ENCODE assay signal across 22 cellular contexts in the genomic region with DNA sequence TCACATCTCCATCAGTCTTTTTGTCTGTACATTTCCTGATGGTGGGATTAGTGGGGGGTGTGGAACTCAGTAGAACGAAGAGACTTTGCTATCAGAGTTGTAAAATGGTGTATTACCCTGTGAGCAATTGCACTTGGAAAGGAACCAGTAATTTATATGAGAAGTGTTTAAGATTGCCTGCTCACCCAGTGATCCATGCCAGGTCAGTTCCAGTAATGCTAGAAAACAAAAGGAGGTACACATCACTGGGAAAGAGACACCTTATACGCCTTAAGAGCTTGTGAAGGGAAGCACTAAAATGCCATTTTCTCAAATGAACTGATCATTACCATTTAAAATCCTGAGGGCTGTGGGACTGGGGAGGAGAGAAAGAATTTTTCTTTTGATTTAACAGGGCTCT. TPM values are rescaled to one million over a fixed set of nuclear protein-coding genes. Genes with fewer than 3 reads are reported as not detected.
DNase-seq lines count a peak whose midpoint lies in the region; FAIRE-seq and TF ChIP-seq lines count a peak whose summit lies in the region.
"Had no signal": no experiment of that assay in that cellular context is flagged by ENCODE, and none has a peak within 500 bp of the region (broad histone marks: within the 10 kb centered on the region; RNA-seq: fewer than 3 reads in every experiment).

No MANE protein-coding gene starts in this region.

- no peak for TF ChIP-seq CTCF in Calu3 (IDR thresholded peaks at IDR 0.05; ENCODE audit: unreplicated experiment)

- BruUV-seq in Calu3 (replicated peaks; lab: Mats Ljungman, UMichigan): no TSS peak

- CTCF ChIA-PET in Calu3 (lab: Charles Lee): no interaction called here

- intact Hi-C loops in activated CD4-positive, alpha-beta T cell treated with anti-CD3 and anti-CD28 coated beads, Interleukin-2, amount 10 ng/mL, durations not matched to agents 24 days and 14 days (cut with micrococcal nuclease): no loop called here
- intact Hi-C loops in Calu3 (cut with micrococcal nuclease; ENCODE audit: unreplicated experiment): no loop called here

- H3K36me3 Mint-ChIP-seq in activated CD4-positive, alpha-beta T cell treated with anti-CD3 and anti-CD28 coated beads, Interleukin-2, amount 10 ng/mL, durations not matched to agents 24 days and 14 days (ENCODE audit: low read depth): no peaks in the 10 kb centered on the region
- H3K36me3 Mint-ChIP-seq in Calu3 (ENCODE audit: insufficient read depth, unreplicated experiment): no peaks in the 10 kb centered on the region
- H3K36me3 Mint-ChIP-seq: IgD-negative memory B cell; naive thymus-derived CD4-positive, alpha-beta T cell had no signal

- H3K4me3 Mint-ChIP-seq in activated CD4-positive, alpha-beta T cell treated with anti-CD3 and anti-CD28 coated beads, Interleukin-2, amount 10 ng/mL, durations not matched to agents 24 days and 14 days: no peak overlapping the region
- no peak overlapping the region for H3K4me3 Mint-ChIP-seq in Calu3 (ENCODE audit: low read depth, unreplicated experiment)
- H3K4me3 Mint-ChIP-seq: activated T-cell treated with anti-CD3 and anti-CD28 coated beads, Interleukin-2, amount 50 U/mL, for 24 hours; IgD-negative memory B cell; naive thymus-derived CD4-positive, alpha-beta T cell had no signal

- FAIRE-seq in urothelium cell line (lab: Jason Lieb, UNC): no peak
- FAIRE-seq: GM19239 had no signal

- no peak overlapping the region for H3K27ac Mint-ChIP-seq in activated CD4-positive, alpha-beta T cell treated with anti-CD3 and anti-CD28 coated beads, Interleukin-2, amount 10 ng/mL, durations not matched to agents 24 days and 14 days
- no peak overlapping the region for H3K27ac Mint-ChIP-seq in Calu3 (ENCODE audit: unreplicated experiment)
- H3K27ac Mint-ChIP-seq: activated T-cell treated with anti-CD3 and anti-CD28 coated beads, Interleukin-2, amount 50 U/mL, for 24 hours; IgD-negative memory B cell; naive thymus-derived CD4-positive, alpha-beta T cell had no signal

- H3K4me1 Mint-ChIP-seq in activated CD4-positive, alpha-beta T cell treated with anti-CD3 and anti-CD28 coated beads, Interleukin-2, amount 10 ng/mL, durations not matched to agents 24 days and 14 days: peaks cover 3% of the 10 kb centered on the region
- H3K4me1 Mint-ChIP-seq in Calu3 (ENCODE audit: low read depth, unreplicated experiment): no peaks in the 10 kb centered on the region
- H3K4me1 Mint-ChIP-seq: IgD-negative memory B cell had no signal

- no peaks in the 10 kb centered on the region for H3K9me3 Mint-ChIP-seq in activated CD4-positive, alpha-beta T cell treated with anti-CD3 and anti-CD28 coated beads, Interleukin-2, amount 10 ng/mL, durations not matched to agents 24 days and 14 days
- no peaks in the 10 kb centered on the region for H3K9me3 Mint-ChIP-seq in Calu3 (ENCODE audit: low read depth, unreplicated experiment)
- H3K9me3 Mint-ChIP-seq: activated T-cell treated with anti-CD3 and anti-CD28 coated beads, Interleukin-2, amount 50 U/mL, for 24 hours; naive thymus-derived CD4-positive, alpha-beta T cell had no signal

- DNase-seq in NCI-H146 (lab: John Stamatoyannopoulos, UW) (peak; percentile 6), NCI-H146 treated with DMSO at 0.1 percent for 48 hours (lab: John Stamatoyannopoulos, UW; ENCODE audit: unreplicated experiment) (no peak), NCI-H345 treated with DMSO at 0.1 percent for 48 hours (lab: John Stamatoyannopoulos, UW; ENCODE audit: unreplicated experiment) (peak; percentile 69), left kidney (ENCODE audit: low read depth, low spot score) (peak; percentile 90), Calu3 (no peak), urothelium cell line (ENCODE audit: low spot score) (no peak), SKM-1 treated with dmso at 0.1 percent for 144 hours (lab: John Stamatoyannopoulos, UW; ENCODE audit: unreplicated experiment) (no peak)
- DNase-seq in activated CD4-positive, alpha-beta T cell treated with anti-CD3 and anti-CD28 coated beads, Interleukin-2, amount 10 ng/mL, durations not matched to agents 24 days and 14 days: no peak
- DNase-seq: activated CD4-positive, alpha-beta T cell treated with anti-CD3 and anti-CD28 coated beads for 48 hours; activated gamma-delta T cell; activated T-cell treated with anti-CD3 and anti-CD28 coated beads, Interleukin-2, amount 50 U/mL, for 24 hours; BE2C; DND-41; naive thymus-derived CD4-positive, alpha-beta T cell; NCI-H1930; NCI-H446 treated with DMSO at 0.1 percent for 48 hours; Right ventricle myocardium superior; stimulated activated CD4-positive, alpha-beta T cell treated with anti-CD3 and anti-CD28 coated beads, Interleukin-2, amount 100 ng/mL, for 24 hours had no signal

- peaks cover 18% of the 10 kb centered on the region for H3K27me3 Mint-ChIP-seq in activated CD4-positive, alpha-beta T cell treated with anti-CD3 and anti-CD28 coated beads, Interleukin-2, amount 10 ng/mL, durations not matched to agents 24 days and 14 days
- no peaks in the 10 kb centered on the region for H3K27me3 Mint-ChIP-seq in Calu3 (ENCODE audit: unreplicated experiment)

RNA-seq across cellular contexts. Expression of a gene that starts 7.5 kb away (rescaled TPM):
- total RNA-seq in activated CD4-positive, alpha-beta T cell treated with anti-CD3 and anti-CD28 coated beads, Interleukin-2, amount 10 ng/mL, durations not matched to agents 24 days and 14 days: not detected in 2 replicates
- total RNA-seq in Calu3 (2022): 0.14 and 0.20 TPM in 2 replicates
- total RNA-seq: M059J, osteoblast had no signal

Comparison
In these comparisons a context has a peak if more than half of its experiments do, and no peak if none do; other contexts are left out.
1. DNase-seq: peak in NCI-H146 (single experiment), NCI-H345 treated with DMSO at 0.1 percent for 48 hours (single experiment) and left kidney (single experiment); none in NCI-H146 treated with DMSO at 0.1 percent for 48 hours (single experiment), activated CD4-positive, alpha-beta T cell treated with anti-CD3 and anti-CD28 coated beads, Interleukin-2, amount 10 ng/mL, durations not matched to agents 24 days and 14 days (single experiment), Calu3 (single experiment), urothelium cell line (single experiment) and SKM-1 treated with dmso at 0.1 percent for 144 hours (single experiment).